In the genomic region with DNA sequence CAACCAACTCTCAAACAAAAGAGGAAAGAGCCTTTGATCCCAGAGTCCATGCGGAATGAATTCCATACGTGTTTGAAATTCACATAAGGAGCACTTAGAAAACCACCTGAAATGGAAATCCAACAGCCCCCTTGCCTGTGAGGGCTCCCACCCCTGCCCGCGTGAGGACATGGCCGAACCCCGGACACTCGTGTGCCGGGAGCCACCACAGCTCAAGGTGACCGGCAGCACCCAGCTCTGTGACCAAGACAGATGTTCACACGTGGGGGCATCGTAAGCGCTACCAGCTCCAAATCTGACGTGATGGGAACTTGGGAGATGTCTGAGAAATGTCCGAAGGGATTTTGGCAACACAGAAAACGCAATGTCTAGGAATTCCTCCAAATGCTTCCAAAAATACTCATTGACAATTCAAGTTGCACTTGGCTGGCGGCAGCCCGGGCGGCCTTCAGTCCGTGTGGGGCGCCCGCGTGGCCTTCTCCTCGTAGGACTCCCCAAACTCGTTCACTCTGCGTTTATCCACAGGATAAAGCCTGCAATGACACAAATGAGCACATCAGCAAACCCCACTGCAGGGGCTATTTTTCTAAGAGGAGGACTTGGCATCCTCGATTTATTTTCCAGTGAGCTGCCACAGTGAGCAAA, we compare ENCODE assay signal across 1 cellular context.
TF ChIP-seq lines count a peak whose summit lies in the region.

No MANE protein-coding gene starts in this region.

TF ChIP-seq in HepG2, 621 proteins besides CTCF, POLR2A, EP300 and RAD21:
- TF ChIP-seq ZNF224 (CRISPR knock-in tag; IDR thresholded peaks at IDR 0.05) (no peak), MTA1 (CRISPR knock-in tag; IDR thresholded peaks at IDR 0.05; ENCODE audit: borderline replicate concordance) (no peak), ZFP1 (CRISPR knock-in tag; IDR thresholded peaks at IDR 0.05) (no peak), TCF12 (IDR thresholded peaks at IDR 0.05) (no peak), TCF12 (CRISPR knock-in tag; IDR thresholded peaks at IDR 0.05) (no peak), MED13 (CRISPR knock-in tag; IDR thresholded peaks at IDR 0.05) (no peak), SP4 (CRISPR knock-in tag; IDR thresholded peaks at IDR 0.05) (no peak), CHD4 (IDR thresholded peaks at IDR 0.05; ENCODE audit: borderline replicate concordance, low read length) (no peak), HNF4A (CRISPR knock-in tag; IDR thresholded peaks at IDR 0.05) (no peak), GMEB1 (CRISPR knock-in tag; IDR thresholded peaks at IDR 0.05; ENCODE audit: borderline replicate concordance) (no peak), HOXA9 (CRISPR knock-in tag; IDR thresholded peaks at IDR 0.05; ENCODE audit: borderline replicate concordance) (no peak), ZBTB25 (CRISPR knock-in tag; IDR thresholded peaks at IDR 0.05) (no peak), KLF12 (CRISPR knock-in tag; IDR thresholded peaks at IDR 0.05; ENCODE audit: borderline replicate concordance) (no peak), ZNF337 (CRISPR knock-in tag; IDR thresholded peaks at IDR 0.05; ENCODE audit: borderline replicate concordance, low read depth) (no peak)
- TF ChIP-seq, protein P1, sequence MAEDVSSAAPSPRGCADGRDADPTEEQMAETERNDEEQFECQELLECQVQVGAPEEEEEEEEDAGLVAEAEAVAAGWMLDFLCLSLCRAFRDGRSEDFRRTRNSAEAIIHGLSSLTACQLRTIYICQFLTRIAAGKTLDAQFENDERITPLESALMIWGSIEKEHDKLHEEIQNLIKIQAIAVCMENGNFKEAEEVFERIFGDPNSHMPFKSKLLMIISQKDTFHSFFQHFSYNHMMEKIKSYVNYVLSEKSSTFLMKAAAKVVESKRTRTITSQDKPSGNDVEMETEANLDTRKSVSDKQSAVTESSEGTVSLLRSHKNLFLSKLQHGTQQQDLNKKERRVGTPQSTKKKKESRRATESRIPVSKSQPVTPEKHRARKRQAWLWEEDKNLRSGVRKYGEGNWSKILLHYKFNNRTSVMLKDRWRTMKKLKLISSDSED (CRISPR knock-in tag; IDR thresholded peaks at IDR 0.05): no peak
